In genomic region chr11:93100211-93100610, GRCh38 we compare ENCODE assay signal across 23 cellular contexts.
DNase-seq lines count a peak whose midpoint lies in the region; FAIRE-seq and TF ChIP-seq lines count a peak whose summit lies in the region.
"Had no signal": no experiment of that assay in that cellular context is flagged by ENCODE, and none has a peak within 500 bp of the region (broad histone marks: within the 10 kb centered on the region; RNA-seq: fewer than 3 reads in every experiment).

No MANE protein-coding gene starts in this region.

- H3K18ac ChIP-seq in mesendoderm (ENCODE audit: low read length): peak overlapping the region; percentile 9

- TF ChIP-seq POLR2A in esophagus muscularis mucosa (IDR thresholded peaks at IDR 0.05; ENCODE audit: low read depth) (no peak), suprapubic skin (IDR thresholded peaks at IDR 0.05) (no peak)

- H3K27me3 ChIP-seq in AG04450 (ENCODE audit: control insufficient read depth, insufficient read depth, low read length): no peaks in the 10 kb centered on the region
- no peaks in the 10 kb centered on the region for H3K27me3 ChIP-seq in HUES48 (ENCODE audit: control insufficient read depth, insufficient read depth, low read length)
- H3K27me3 ChIP-seq in bronchial epithelial cell (ENCODE audit: control insufficient read depth, insufficient read depth, low read length): no peaks in the 10 kb centered on the region
- no peaks in the 10 kb centered on the region for H3K27me3 ChIP-seq in mesendoderm (ENCODE audit: insufficient read depth, low read length, poor library complexity)
- H3K27me3 ChIP-seq in esophagus muscularis mucosa: no peaks in the 10 kb centered on the region
- H3K27me3 ChIP-seq in suprapubic skin: peaks cover 3% of the 10 kb centered on the region
- H3K27me3 ChIP-seq: heart right ventricle, stomach, upper lobe of left lung had no signal

- peak overlapping the region; percentile 52 for H3K56ac ChIP-seq in mesendoderm (ENCODE audit: low read length)

- H3K4me1 ChIP-seq in HUES48 (ENCODE audit: control insufficient read depth, insufficient read depth, low read length): 0 out of 2 replicates have a peak, but pooled peaks cover 9% of the 10 kb centered on the region
- peaks cover 5% of the 10 kb centered on the region for H3K4me1 ChIP-seq in mesendoderm (ENCODE audit: control insufficient read depth, low read depth, low read length)
- H3K4me1 ChIP-seq in esophagus muscularis mucosa: no peaks in the 10 kb centered on the region
- no peaks in the 10 kb centered on the region for H3K4me1 ChIP-seq in suprapubic skin
- H3K4me1 ChIP-seq: HAP-1, heart right ventricle, upper lobe of left lung had no signal

- TF ChIP-seq EP300 in esophagus muscularis mucosa (IDR thresholded peaks at IDR 0.05) (no peak), suprapubic skin (IDR thresholded peaks at IDR 0.05) (no peak)

- H3K4me3 ChIP-seq in AG04450 (ENCODE audit: low read depth, low read length) (no peak overlapping the region), HUES48 (ENCODE audit: low read depth, low read length) (no peak overlapping the region), bronchial epithelial cell (ENCODE audit: low read depth, low read length) (no peak overlapping the region), mesendoderm (ENCODE audit: low read length) (no peak overlapping the region), esophagus muscularis mucosa (no peak overlapping the region), suprapubic skin (no peak overlapping the region)
- H3K4me3 ChIP-seq: HAP-1, heart right ventricle, skin epidermis, stomach, upper lobe of left lung had no signal

- H3K9ac ChIP-seq in HUES48 (ENCODE audit: low read depth, low read length) (no peak overlapping the region), mesendoderm (ENCODE audit: low read length) (no peak overlapping the region)

- no peaks in the 10 kb centered on the region for H3K79me1 ChIP-seq in mesendoderm (ENCODE audit: low read length)

- H3K4me2 ChIP-seq in mesendoderm (ENCODE audit: low read length): no peak overlapping the region

- no peak for TF ChIP-seq CTCF in AG04450 (IDR thresholded peaks at IDR 0.05; ENCODE audit: low read depth, low read length)
- no peak for TF ChIP-seq CTCF in bronchial epithelial cell (IDR thresholded peaks at IDR 0.05; ENCODE audit: insufficient read depth, low read length, severe bottlenecking)
- TF ChIP-seq CTCF in esophagus muscularis mucosa (IDR thresholded peaks at IDR 0.05): no peak
- no peak for TF ChIP-seq CTCF in suprapubic skin (IDR thresholded peaks at IDR 0.05)

- H3K9me3 ChIP-seq in AG04450 (ENCODE audit: control insufficient read depth, insufficient read depth, low read length) (no peaks in the 10 kb centered on the region), HUES48 (ENCODE audit: control insufficient read depth, insufficient read depth, low read length) (peaks cover 3% of the 10 kb centered on the region), esophagus muscularis mucosa (peaks cover 0 to 7% (median 5%) of the 10 kb centered on the region in 4 donors), suprapubic skin (peaks cover 4% of the 10 kb centered on the region)
- H3K9me3 ChIP-seq: HAP-1 had no signal

- CTCF ChIA-PET in AG04450 (lab: Charles Lee): interaction anchor here (0.7 to 2.9 kb wide), 4 partner anchors 11 to 158 kb away, joined by 3 to 17 read pairs (median 6); no protein-coding TSS in a partner anchor

- intact Hi-C loops in esophagus muscularis mucosa (cut with DNase I): no loop called here

- no peak for FAIRE-seq in bronchial epithelial cell (lab: Jason Lieb, UNC)
- FAIRE-seq: A204.1, RCC 7860 had no signal

- H3K79me2 ChIP-seq in mesendoderm (ENCODE audit: control insufficient read depth, insufficient read depth, low read length): no peaks in the 10 kb centered on the region

- H2BK15ac ChIP-seq in mesendoderm (replicated peaks; ENCODE audit: low read depth): no peak overlapping the region

- peak overlapping the region; percentile 48 for H2BK5ac ChIP-seq in mesendoderm (ENCODE audit: low read length)

- no CpG with 5 or more reads among the region's 2 CpGs for whole genome bisulfite sequencing in mesendoderm (ENCODE audit: extremely low coverage, insufficient coverage, low lambda C conversion rate)
- 58% methylated on average over 2 of the region's 2 CpGs for WGBS in esophagus muscularis mucosa
- WGBS in suprapubic skin: 45% methylated on average over 2 of the region's 2 CpGs

- no peak overlapping the region for H2BK120ac ChIP-seq in mesendoderm (ENCODE audit: low read depth, low read length)

- DNase-seq in AG04450 (ENCODE audit: low read depth, low spot score) (no peak), bronchial epithelial cell (ENCODE audit: low read depth) (peak; percentile 25), mesendoderm (no peak), esophagus muscularis mucosa (ENCODE audit: extremely low spot score) (no peak), HT-29 (ENCODE audit: low spot score) (no peak), SHP77 treated with DMSO at 0.1 percent for 48 hours (lab: John Stamatoyannopoulos, UW) (no peak), suprapubic skin (ENCODE audit: low spot score in 2 of 2) (no peak)
- DNase-seq: DMS 273 treated with DMSO at 0.1 percent for 48 hours; effector CD8-positive, alpha-beta T cell; heart right ventricle; NCI-H1930; NCI-H446; NK-92 treated with Interleukin-12 subunit alpha and Interleukin-12 subunit beta, amount 100 ng/mL, for 24 hours; posterior cingulate gyrus; stimulated activated CD4-positive, alpha-beta T cell treated with anti-CD3 and anti-CD28 coated beads, Interleukin-2, amount 100 ng/mL, for 48 hours; stomach; SW 1271 had no signal

- no peak overlapping the region for H3K4ac ChIP-seq in mesendoderm (ENCODE audit: low read depth, low read length)

- H2AK5ac ChIP-seq in mesendoderm (ENCODE audit: low read length): peak overlapping the region; percentile 24

- no peaks in the 10 kb centered on the region for H3K36me3 ChIP-seq in HUES48 (ENCODE audit: control insufficient read depth, insufficient read depth, low read length)
- no peaks in the 10 kb centered on the region for H3K36me3 ChIP-seq in bronchial epithelial cell (ENCODE audit: control insufficient read depth, insufficient read depth, low read length)
- no peaks in the 10 kb centered on the region for H3K36me3 ChIP-seq in mesendoderm (ENCODE audit: control insufficient read depth, insufficient read depth, low read length)
- H3K36me3 ChIP-seq in esophagus muscularis mucosa: no peaks in the 10 kb centered on the region
- no peaks in the 10 kb centered on the region for H3K36me3 ChIP-seq in suprapubic skin
- H3K36me3 ChIP-seq: HAP-1, heart right ventricle, stomach, upper lobe of left lung had no signal

- POLR2A ChIA-PET in AG04450 (lab: Yijun Ruan, JAX): no interaction called here

- no peak overlapping the region for H4K5ac ChIP-seq in mesendoderm (ENCODE audit: low read length)

- no peak overlapping the region for H4K8ac ChIP-seq in mesendoderm (ENCODE audit: low read depth, low read length)

- H3K27ac ChIP-seq in AG04450 (ENCODE audit: low read depth, low read length) (peak overlapping the region; percentile 25), HUES48 (ENCODE audit: low read depth, low read length) (peak overlapping the region; percentile 60), mesendoderm (ENCODE audit: low read depth, low read length) (peak overlapping the region; percentile 2), esophagus muscularis mucosa (replicated peaks in 1 of 4) (no peak overlapping the region), suprapubic skin (no peak overlapping the region)
- H3K27ac ChIP-seq: heart right ventricle, skin epidermis, stomach, upper lobe of left lung had no signal

- no peak overlapping the region for H3K23ac ChIP-seq in mesendoderm (ENCODE audit: low read length)

Comparison
In these comparisons a context has a peak if more than half of its experiments do, and no peak if none do; other contexts are left out.
1. H3K27ac ChIP-seq: peak in AG04450 (single experiment), HUES48 (single experiment) and mesendoderm (single experiment); none in esophagus muscularis mucosa (0 of 4) and suprapubic skin (single experiment).